In genomic region chr18:24112874-24113615, GRCh38 we compare ENCODE assay signal across 1 cellular context.
A peak's percentile ranks its signal among the peaks of the same experiment; 100 is the strongest.
TF ChIP-seq lines count a peak whose summit lies in the region.

No MANE protein-coding gene starts in this region.

TF ChIP-seq in HepG2, 621 proteins besides CTCF, POLR2A, EP300 and RAD21 (continued from another document and continues in another):
- peak; percentile 84 for TF ChIP-seq ZNF687 (CRISPR knock-in tag; IDR thresholded peaks at IDR 0.05)
- no peak for TF ChIP-seq ELK4 (CRISPR knock-in tag; IDR thresholded peaks at IDR 0.05; ENCODE audit: borderline replicate concordance)
- no peak for TF ChIP-seq ZNF776 (CRISPR knock-in tag; IDR thresholded peaks at IDR 0.05)
- TF ChIP-seq MYPOP (CRISPR knock-in tag; IDR thresholded peaks at IDR 0.05), result no peak
- TF ChIP-seq ZNF550 (CRISPR knock-in tag; IDR thresholded peaks at IDR 0.05; ENCODE audit: borderline replicate concordance), result 0 out of 2 replicates have a peak, but pooled peaks have one; percentile 61
- TF ChIP-seq XBP1 (CRISPR knock-in tag; IDR thresholded peaks at IDR 0.05), result no peak
- no peak for TF ChIP-seq NPAS2 (CRISPR knock-in tag; IDR thresholded peaks at IDR 0.05; ENCODE audit: borderline replicate concordance)
- TF ChIP-seq MTERF4 (CRISPR knock-in tag; IDR thresholded peaks at IDR 0.05), result no peak
- no peak for TF ChIP-seq ZNF703 (CRISPR knock-in tag; IDR thresholded peaks at IDR 0.05; ENCODE audit: borderline replicate concordance)
- peak; percentile 76; the same call in 1 of the 2 replicates for TF ChIP-seq ARID4A (CRISPR knock-in tag; IDR thresholded peaks at IDR 0.05; ENCODE audit: borderline replicate concordance)
- TF ChIP-seq HMG20A (CRISPR knock-in tag; IDR thresholded peaks at IDR 0.05; ENCODE audit: borderline replicate concordance), result peak; percentile 78
- TF ChIP-seq ZSCAN12 (CRISPR knock-in tag; IDR thresholded peaks at IDR 0.05), result no peak
- no peak for TF ChIP-seq ZNF552 (CRISPR knock-in tag; IDR thresholded peaks at IDR 0.05; ENCODE audit: borderline replicate concordance)
- no peak for TF ChIP-seq ZNF563 (CRISPR knock-in tag; IDR thresholded peaks at IDR 0.05)
- peak; percentile 86; the same call in 1 of the 2 replicates for TF ChIP-seq ERF (CRISPR knock-in tag; IDR thresholded peaks at IDR 0.05)
- TF ChIP-seq ATF3 (CRISPR knock-in tag; IDR thresholded peaks at IDR 0.05), result peak; percentile 85
- TF ChIP-seq REST (IDR thresholded peaks at IDR 0.05; ENCODE audit: borderline replicate concordance in 1 of 2, low read depth in 1 of 2, low read length in 2 of 2), result no peak
- peak; percentile 23; the same call in 1 of the 2 replicates for TF ChIP-seq MAX (IDR thresholded peaks at IDR 0.05)
- peak; percentile 69; the same call in 1 of the 2 replicates for TF ChIP-seq ZBTB39 (CRISPR knock-in tag; IDR thresholded peaks at IDR 0.05)
- peak; percentile 78; the same call in 1 of the 2 replicates for TF ChIP-seq MEF2D (CRISPR knock-in tag; IDR thresholded peaks at IDR 0.05)
- TF ChIP-seq ZNF292 (CRISPR knock-in tag; IDR thresholded peaks at IDR 0.05; ENCODE audit: borderline replicate concordance, low read depth), result peak; percentile 92; the same call in 1 of the 2 replicates
- TF ChIP-seq ZNF891 (CRISPR knock-in tag; IDR thresholded peaks at IDR 0.05), result no peak
- peak; percentile 25; the same call in 1 of the 2 replicates for TF ChIP-seq BRD4 (CRISPR knock-in tag; IDR thresholded peaks at IDR 0.05)
- peak; percentile 37 to 68; a peak in 3 of 4 replicates for TF ChIP-seq MAFK (conservative IDR thresholded peaks at IDR 0.05 in 1 of 2, IDR thresholded peaks at IDR 0.05 in 1 of 2; ENCODE audit: low read length in 2 of 2)
- 0 out of 2 replicates have a peak, but pooled peaks have one; percentile 50 for TF ChIP-seq SPEN (CRISPR knock-in tag; IDR thresholded peaks at IDR 0.05; ENCODE audit: low read depth)
- no peak for TF ChIP-seq SCMH1 (CRISPR knock-in tag; IDR thresholded peaks at IDR 0.05; ENCODE audit: borderline replicate concordance)
- TF ChIP-seq CENPX (CRISPR knock-in tag; IDR thresholded peaks at IDR 0.05), result no peak
- TF ChIP-seq SOX6 (IDR thresholded peaks at IDR 0.05), result no peak
- peak; percentile 96 for TF ChIP-seq SOX6 (CRISPR knock-in tag; IDR thresholded peaks at IDR 0.05)
- TF ChIP-seq MAZ (IDR thresholded peaks at IDR 0.05; ENCODE audit: borderline replicate concordance, low read depth, low read length), result no peak
- peak; percentile 45; the same call in 1 of the 2 replicates for TF ChIP-seq MAZ (CRISPR knock-in tag; IDR thresholded peaks at IDR 0.05; ENCODE audit: low read depth)
- TF ChIP-seq ZNF12 (CRISPR knock-in tag; IDR thresholded peaks at IDR 0.05), result peak; percentile 43; the same call in 1 of the 2 replicates
